Comparison of ENCODE assay signal across 18 cellular contexts in the genomic region with DNA sequence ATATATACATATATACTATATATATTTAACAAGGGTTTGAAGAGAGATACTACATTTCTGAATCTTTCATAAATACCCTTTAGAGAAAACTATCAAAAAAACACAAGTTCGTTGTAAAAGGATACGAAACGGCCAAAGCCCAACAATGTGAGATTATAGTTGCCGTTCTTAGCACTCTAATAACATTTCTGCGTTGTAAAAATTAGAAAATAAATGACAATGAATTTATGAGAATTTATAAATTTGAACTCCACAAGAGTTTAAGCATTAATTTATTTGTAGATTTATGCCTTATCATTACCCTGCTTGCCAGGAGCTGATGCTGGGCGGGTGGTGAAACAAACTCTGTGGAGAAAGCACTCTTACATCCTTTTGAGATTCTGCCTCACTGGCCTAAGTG. TPM values are rescaled to one million over a fixed set of nuclear protein-coding genes. Genes with fewer than 3 reads are reported as not detected.
DNase-seq lines count a peak whose midpoint lies in the region; ATAC-seq and TF ChIP-seq lines count a peak whose summit lies in the region.
"Had no signal": no experiment of that assay in that cellular context is flagged by ENCODE, and none has a peak within 500 bp of the region (broad histone marks: within the 10 kb centered on the region; RNA-seq: fewer than 3 reads in every experiment).

No MANE protein-coding gene starts in this region.

- no peak overlapping the region for H3K27ac ChIP-seq in OCI-LY1 (ENCODE audit: low read depth, low read length, poor library complexity, severe bottlenecking)
- H3K27ac ChIP-seq in hepatocyte: no peak overlapping the region
- H3K27ac ChIP-seq: uterus had no signal

- no peak overlapping the region for H3K9ac ChIP-seq in OCI-LY1 (ENCODE audit: low read length)

- peaks cover 13% of the 10 kb centered on the region for H3K4me1 ChIP-seq in OCI-LY1 (ENCODE audit: insufficient read depth, low read length, severe bottlenecking)
- H3K4me1 ChIP-seq in hepatocyte (ENCODE audit: insufficient read depth): no peaks in the 10 kb centered on the region
- H3K4me1 ChIP-seq: uterus had no signal

- no peak for ATAC-seq in HG03139 (IDR thresholded peaks at IDR 0.05; ENCODE audit: unreplicated experiment)
- no peak for ATAC-seq in HG03571 (IDR thresholded peaks at IDR 0.05; ENCODE audit: unreplicated experiment)

- H3K79me2 ChIP-seq in OCI-LY1 (ENCODE audit: insufficient read depth, low read length): no peaks in the 10 kb centered on the region
- no peaks in the 10 kb centered on the region for H3K79me2 ChIP-seq in hepatocyte

- H3K36me3 ChIP-seq in OCI-LY1 (ENCODE audit: insufficient read depth, low read length): no peaks in the 10 kb centered on the region
- H3K36me3 ChIP-seq in hepatocyte (replicated peaks; ENCODE audit: insufficient read depth, low read depth): no peaks in the 10 kb centered on the region
- H3K36me3 ChIP-seq: uterus had no signal

- no peaks in the 10 kb centered on the region for H3F3A ChIP-seq in OCI-LY1 (ENCODE audit: insufficient read depth, low read length)

- H3K4me2 ChIP-seq in OCI-LY1 (ENCODE audit: low read length) (peak overlapping the region; percentile 68), hepatocyte (peak overlapping the region; percentile 86)

- 85% methylated on average over 6 of the region's 6 CpGs for WGBS in hepatocyte (ENCODE audit: low lambda C conversion rate, missing lambda C conversion rate)

- H3K9me2 ChIP-seq in OCI-LY1 (ENCODE audit: low read depth, low read length) (no peaks in the 10 kb centered on the region), hepatocyte (replicated peaks; ENCODE audit: insufficient read depth) (no peaks in the 10 kb centered on the region)

- no peaks in the 10 kb centered on the region for H3K9me3 ChIP-seq in OCI-LY1 (ENCODE audit: low read length)
- H3K9me3 ChIP-seq in hepatocyte (ENCODE audit: low read depth): no peaks in the 10 kb centered on the region
- H3K9me3 ChIP-seq: uterus had no signal

- DNase-seq in NCI-H748 (lab: John Stamatoyannopoulos, UW; ENCODE audit: unreplicated experiment): peak; percentile 14
- no peak for DNase-seq in NCI-H748 treated with DMSO at 0.1 percent for 48 hours (lab: John Stamatoyannopoulos, UW)
- no peak for DNase-seq in hepatocyte (ENCODE audit: low spot score)
- peak; percentile 58 for DNase-seq in superior temporal gyrus (ENCODE audit: extremely low spot score)
- DNase-seq in NCI-H446 (lab: John Stamatoyannopoulos, UW): no peak
- DNase-seq: activated CD8-positive, alpha-beta memory T cell treated with anti-CD3 and anti-CD28 coated beads for 24 hours; CD4-positive, alpha-beta T cell; DND-41; NCI-H1105; NCI-H2081 treated with DMSO at 0.1 percent for 48 hours; NCI-H774; RPMI8226; stimulated activated CD8-positive, alpha-beta memory T cell treated with anti-CD3 and anti-CD28 coated beads, Interleukin-4, amount 100 ng/mL, for 48 hours; T1000; uterus had no signal

- no peaks in the 10 kb centered on the region for H4K20me1 ChIP-seq in OCI-LY1 (ENCODE audit: insufficient read depth, low read length)
- no peaks in the 10 kb centered on the region for H4K20me1 ChIP-seq in hepatocyte (ENCODE audit: insufficient read depth, poor library complexity, severe bottlenecking)

- H3K27me3 ChIP-seq in OCI-LY1 (ENCODE audit: insufficient read depth, low read length) (no peaks in the 10 kb centered on the region), hepatocyte (no peaks in the 10 kb centered on the region)
- H3K27me3 ChIP-seq: uterus had no signal

- no peak for TF ChIP-seq CTCF in OCI-LY1 (IDR thresholded peaks at IDR 0.05; ENCODE audit: low read length)
- TF ChIP-seq CTCF in hepatocyte (IDR thresholded peaks at IDR 0.05; ENCODE audit: poor library complexity): no peak

- H2AFZ ChIP-seq in OCI-LY1 (ENCODE audit: low read length): no peak overlapping the region
- H2AFZ ChIP-seq in hepatocyte: no peak overlapping the region

- peak overlapping the region; percentile 39 for H3K4me3 ChIP-seq in OCI-LY1 (ENCODE audit: low read depth, low read length, poor library complexity, severe bottlenecking)
- no peak overlapping the region for H3K4me3 ChIP-seq in hepatocyte

RNA-seq across cellular contexts. Expression of a gene that starts 1.1 kb away (rescaled TPM):
- 1.1 and 3.1 TPM in 2 replicates for total RNA-seq in hepatocyte
- polyA plus RNA-seq in hepatocyte: 0.63 and 1.1 TPM in 2 replicates

Comparison
In these comparisons a context has a peak if more than half of its experiments do, and no peak if none do; other contexts are left out.
1. DNase-seq: peak in NCI-H748 (single experiment) and superior temporal gyrus (single experiment); none in NCI-H748 treated with DMSO at 0.1 percent for 48 hours (single experiment), hepatocyte (single experiment) and NCI-H446 (0 of 2).